8 cellular contexts compared by ENCODE assay signal in genomic region chr1:207821464-207822045, GRCh38.
DNase-seq lines count a peak whose midpoint lies in the region; ATAC-seq and TF ChIP-seq lines count a peak whose summit lies in the region.
"Had no signal": no experiment of that assay in that cellular context is flagged by ENCODE, and none has a peak within 500 bp of the region (broad histone marks: within the 10 kb centered on the region; RNA-seq: fewer than 3 reads in every experiment).

No MANE protein-coding gene starts in this region.

- TF ChIP-seq CTCF in right lobe of liver (IDR thresholded peaks at IDR 0.05) (no peak), testis (IDR thresholded peaks at IDR 0.05) (no peak)

- no peaks in the 10 kb centered on the region for H3K9me3 Mint-ChIP-seq in activated naive CD8-positive, alpha-beta T cell treated with anti-CD3 and anti-CD28 coated beads, Interleukin-2, amount 50 U/mL, for 24 hours

- H3K4me3 ChIP-seq in H7 (ENCODE audit: insufficient read depth, low read depth, low read length) (no peak overlapping the region), right lobe of liver (peak overlapping the region; percentile 52 to 66 (median 64)), testis (peak overlapping the region; percentile 67 to 75)

- intact Hi-C loops in right lobe of liver (cut with DNase I) (no loop called here), testis (cut with DNase I; ENCODE audit: low total_unique reads) (loop anchor here (5.0 kb wide), 1 partner anchor 46 kb away; no protein-coding TSS in a partner anchor)

- H3K9me3 ChIP-seq in right lobe of liver (no peaks in the 10 kb centered on the region), testis (no peaks in the 10 kb centered on the region)

- H3K27ac ChIP-seq in right lobe of liver (peak overlapping the region in 2 of 3 donors; percentile 97 to 99), testis (peak overlapping the region; percentile 95 to 98)

- TF ChIP-seq POLR2A in right lobe of liver (IDR thresholded peaks at IDR 0.05) = no peak
- no peak for TF ChIP-seq POLR2A in testis (IDR thresholded peaks at IDR 0.05)

- H3K36me3 ChIP-seq in H7 (replicated peaks; ENCODE audit: control insufficient read depth, insufficient read depth, low read length) (no peaks in the 10 kb centered on the region), right lobe of liver (peaks cover 0 to 35% (median 18%) of the 10 kb centered on the region in 4 donors), testis (ENCODE audit: low read depth, missing control alignments) (no peaks in the 10 kb centered on the region)

- H3K27me3 ChIP-seq in H7 (ENCODE audit: control insufficient read depth, insufficient read depth, low read length) (no peaks in the 10 kb centered on the region), right lobe of liver (no peaks in the 10 kb centered on the region), testis (no peaks in the 10 kb centered on the region)

- peaks cover 87% of the 10 kb centered on the region for H3K4me1 Mint-ChIP-seq in activated naive CD8-positive, alpha-beta T cell treated with anti-CD3 and anti-CD28 coated beads, Interleukin-2, amount 50 U/mL, for 24 hours

- peaks cover 2% of the 10 kb centered on the region for H3K27me3 Mint-ChIP-seq in activated naive CD8-positive, alpha-beta T cell treated with anti-CD3 and anti-CD28 coated beads, Interleukin-2, amount 50 U/mL, for 24 hours

- DNase-seq in H7 (peak; percentile 39), right lobe of liver (peak in 1 of 3 donors; percentile 42), testis (no peak), RKO (ENCODE audit: low spot score) (no peak), SK-N-DZ (ENCODE audit: low spot score) (no peak)
- DNase-seq in activated naive CD8-positive, alpha-beta T cell treated with anti-CD3 and anti-CD28 coated beads, Interleukin-2, amount 50 U/mL, for 24 hours = no peak
- no peak for DNase-seq in stimulated activated naive CD4-positive, alpha-beta T cell treated with Interleukin-2 at 50 U/mL for 16 hours (lab: John Stamatoyannopoulos, UW)
- DNase-seq: NCI-H1105 had no signal

- WGBS in right lobe of liver (ENCODE audit: insufficient coverage, low coverage, low lambda C conversion rate, missing lambda C conversion rate) = 100% methylated on average over 8 of the region's 17 CpGs
- WGBS in testis, 2 donors = 66% methylated on average over 12 to 17 of the region's 17 CpGs

- H3K4me1 ChIP-seq in right lobe of liver (peaks cover 0 to 77% (median 21%) of the 10 kb centered on the region in 4 donors), testis (peaks cover 73% of the 10 kb centered on the region)

- ATAC-seq in activated naive CD8-positive, alpha-beta T cell treated with anti-CD3 and anti-CD28 coated beads, Interleukin-2, amount 50 U/mL, for 24 hours = no peak
- ATAC-seq in right lobe of liver = no peak

- peak overlapping the region; percentile 97 for H3K27ac Mint-ChIP-seq in activated naive CD8-positive, alpha-beta T cell treated with anti-CD3 and anti-CD28 coated beads, Interleukin-2, amount 50 U/mL, for 24 hours

- peak overlapping the region; percentile 85 for H3K4me3 Mint-ChIP-seq in activated naive CD8-positive, alpha-beta T cell treated with anti-CD3 and anti-CD28 coated beads, Interleukin-2, amount 50 U/mL, for 24 hours

- peaks cover 26% of the 10 kb centered on the region for H3K36me3 Mint-ChIP-seq in activated naive CD8-positive, alpha-beta T cell treated with anti-CD3 and anti-CD28 coated beads, Interleukin-2, amount 50 U/mL, for 24 hours (ENCODE audit: low read depth)
